In the genomic region with DNA sequence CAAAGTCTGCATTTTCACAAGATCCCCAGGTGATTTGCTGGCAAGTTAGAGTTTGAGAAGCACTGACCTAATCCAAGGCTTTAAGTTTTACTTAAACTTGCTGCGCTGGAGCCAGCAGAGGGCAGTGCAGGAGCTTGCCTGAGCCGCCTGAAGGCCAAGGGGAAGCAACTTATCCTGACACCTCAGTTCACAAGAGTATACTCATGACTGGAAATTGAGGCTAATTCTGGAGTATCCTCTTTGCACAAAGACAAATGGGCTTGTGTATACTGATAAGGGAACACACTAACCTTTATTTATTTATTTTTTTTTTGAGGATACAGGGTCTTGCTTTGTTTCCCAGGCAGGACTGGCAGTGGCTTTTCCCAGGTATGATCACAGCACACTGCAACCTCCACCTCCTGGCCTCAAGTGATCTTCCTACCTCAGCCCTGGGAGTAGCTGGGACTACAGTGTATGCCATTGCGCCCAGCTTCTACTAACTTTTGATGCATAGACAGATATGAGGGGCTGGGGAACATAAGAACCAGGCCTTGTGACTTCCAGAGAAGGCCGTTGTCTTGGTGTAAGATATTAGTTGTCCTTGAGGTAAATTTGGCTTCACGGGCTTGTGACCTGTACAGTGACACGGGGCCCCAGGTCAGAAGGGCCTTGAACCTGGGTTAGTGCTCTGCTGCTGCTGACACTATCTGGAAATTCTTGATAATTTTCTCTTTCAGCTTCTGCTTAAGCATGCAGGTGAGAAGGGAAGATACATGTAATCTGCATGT, we compare ENCODE assay signal across 9 cellular contexts. TPM values are rescaled to one million over a fixed set of nuclear protein-coding genes. Genes with fewer than 3 reads are reported as not detected.
A peak's percentile ranks its signal among the peaks of the same experiment; 100 is the strongest.
DNase-seq lines count a peak whose midpoint lies in the region; ATAC-seq and TF ChIP-seq lines count a peak whose summit lies in the region.
"Had no signal": no experiment of that assay in that cellular context is flagged by ENCODE, and none has a peak within 500 bp of the region (broad histone marks: within the 10 kb centered on the region; RNA-seq: fewer than 3 reads in every experiment).

No MANE protein-coding gene starts in this region.

- CTCF ChIA-PET in HEK293T (lab: Yijun Ruan, JAX), result interaction anchor here (0.8 to 1.5 kb wide), 5 partner anchors 27 to 313 kb away, joined by 3 to 5 read pairs (median 3); no protein-coding TSS in a partner anchor

- no peak for ATAC-seq in HG03159 (IDR thresholded peaks at IDR 0.05; ENCODE audit: unreplicated experiment)

- DNase-seq in GM10266 (ENCODE audit: extremely low spot score) (peak; percentile 54), HEK293T (ENCODE audit: extremely low spot score) (peak; percentile 68), NCI-H187 (lab: John Stamatoyannopoulos, UW) (peak; percentile 44 to 73), cardiac fibroblast (ENCODE audit: low read depth in 2 of 2) (peak; percentile 75 to 83), kidney epithelial cell (ENCODE audit: low read depth) (peak; percentile 10)
- DNase-seq in activated CD4-positive, CD25-positive, alpha-beta regulatory T cell (lab: John Stamatoyannopoulos, UW), result peak; percentile 19 to 62 (median 56)
- DNase-seq in stimulated activated CD4-positive, alpha-beta T cell treated with anti-CD3 and anti-CD28 coated beads, Interleukin-4, amount 100 ng/mL, for 4 hours, result peak; percentile 70 to 74

- H3K4me3 ChIP-seq in cardiac fibroblast (replicated peaks in 1 of 2; ENCODE audit: low read depth in 2 of 2, low read length in 2 of 2), result no peak overlapping the region
- no peak overlapping the region for H3K4me3 ChIP-seq in kidney epithelial cell (ENCODE audit: low read depth, low read length)
- H3K4me3 ChIP-seq: skin epidermis had no signal

- peak; percentile 83 for TF ChIP-seq CTCF in GM10266 (IDR thresholded peaks at IDR 0.05; ENCODE audit: control insufficient read depth, insufficient read depth, low read depth, missing control alignments)
- TF ChIP-seq CTCF in cardiac fibroblast (IDR thresholded peaks at IDR 0.05; ENCODE audit: low read depth, low read length), result peak; percentile 89
- peak; percentile 94 for TF ChIP-seq CTCF in kidney epithelial cell (IDR thresholded peaks at IDR 0.05; ENCODE audit: insufficient read depth, low read length, poor library complexity, severe bottlenecking)

- no peaks in the 10 kb centered on the region for H3K36me3 ChIP-seq in kidney epithelial cell (ENCODE audit: control insufficient read depth, insufficient read depth, low read length)

- peaks cover 5% of the 10 kb centered on the region for H3K27me3 ChIP-seq in kidney epithelial cell (ENCODE audit: control insufficient read depth, insufficient read depth, low read length)

- POLR2A ChIA-PET in HEK293T (lab: Yijun Ruan, JAX), result no interaction called here

TF ChIP-seq in HEK293T, 16 proteins besides CTCF, POLR2A, EP300 and RAD21:
- TF ChIP-seq FOXA1 (IDR thresholded peaks at IDR 0.05) (no peak), SUZ12 (IDR thresholded peaks at IDR 0.05) (no peak), LEF1 (IDR thresholded peaks at IDR 0.05; ENCODE audit: borderline replicate concordance) (no peak), SP1 (IDR thresholded peaks at IDR 0.05) (no peak), FOXM1 (IDR thresholded peaks at IDR 0.05; ENCODE audit: borderline replicate concordance) (no peak), ARNT (IDR thresholded peaks at IDR 0.05) (no peak), BHLHE40 (IDR thresholded peaks at IDR 0.05; ENCODE audit: borderline replicate concordance) (no peak), CTBP1 (IDR thresholded peaks at IDR 0.05; ENCODE audit: borderline replicate concordance) (no peak), FOXK2 (IDR thresholded peaks at IDR 0.05) (no peak), ELF4 (IDR thresholded peaks at IDR 0.05) (no peak)
- TF ChIP-seq, protein P1, sequence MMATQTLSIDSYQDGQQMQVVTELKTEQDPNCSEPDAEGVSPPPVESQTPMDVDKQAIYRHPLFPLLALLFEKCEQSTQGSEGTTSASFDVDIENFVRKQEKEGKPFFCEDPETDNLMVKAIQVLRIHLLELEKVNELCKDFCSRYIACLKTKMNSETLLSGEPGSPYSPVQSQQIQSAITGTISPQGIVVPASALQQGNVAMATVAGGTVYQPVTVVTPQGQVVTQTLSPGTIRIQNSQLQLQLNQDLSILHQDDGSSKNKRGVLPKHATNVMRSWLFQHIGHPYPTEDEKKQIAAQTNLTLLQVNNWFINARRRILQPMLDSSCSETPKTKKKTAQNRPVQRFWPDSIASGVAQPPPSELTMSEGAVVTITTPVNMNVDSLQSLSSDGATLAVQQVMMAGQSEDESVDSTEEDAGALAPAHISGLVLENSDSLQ (IDR thresholded peaks at IDR 0.05), result no peak

RNA-seq across cellular contexts. Expression of a gene that starts 29.0 kb away (rescaled TPM):
- not detected in 2 replicates for total RNA-seq in kidney epithelial cell

RNA-seq across cellular contexts. Expression of a gene that starts 35.8 kb away (rescaled TPM):
- not detected in 2 replicates for total RNA-seq in kidney epithelial cell

Comparison
In these comparisons a context has a peak if more than half of its experiments do, and no peak if none do; other contexts are left out.
1. DNase-seq: peak in every context shown above with its lines; median percentile 79 in cardiac fibroblast; 72 in stimulated activated CD4-positive, alpha-beta T cell treated with anti-CD3 and anti-CD28 coated beads, Interleukin-4, amount 100 ng/mL, for 4 hours; 68 in HEK293T; 58 in NCI-H187; 56 in activated CD4-positive, CD25-positive, alpha-beta regulatory T cell; 54 in GM10266; 10 in kidney epithelial cell.